Comparison of ENCODE assay signal across 27 cellular contexts in the genomic region with DNA sequence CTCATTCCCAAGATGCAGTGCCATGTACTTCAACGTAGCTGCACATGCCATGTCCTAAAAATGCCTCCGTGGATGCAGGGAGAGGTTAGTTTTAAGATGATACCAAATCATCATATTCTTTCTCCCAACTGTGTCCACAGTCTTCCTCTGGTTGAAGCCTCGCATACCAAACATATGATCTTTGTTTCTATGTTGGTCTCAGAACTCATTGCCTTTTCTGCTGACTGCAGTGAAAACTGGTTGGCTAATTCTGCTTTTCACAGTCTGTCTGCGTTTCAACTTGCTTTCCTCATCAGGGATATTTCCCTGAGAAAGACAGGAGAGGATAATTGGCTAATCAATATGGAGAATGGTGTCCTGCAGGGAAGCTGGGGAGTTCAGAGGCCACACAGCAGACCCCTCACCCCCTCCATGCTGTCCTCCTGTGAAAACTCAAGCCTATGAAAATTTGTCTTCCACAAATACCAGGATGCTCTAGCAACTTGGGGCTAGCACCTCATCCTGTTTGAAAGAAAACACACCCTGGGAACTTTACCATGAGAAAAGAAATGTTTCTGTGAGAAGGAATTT.
DNase-seq lines count a peak whose midpoint lies in the region; ATAC-seq, FAIRE-seq and TF ChIP-seq lines count a peak whose summit lies in the region.
"Had no signal": no experiment of that assay in that cellular context is flagged by ENCODE, and none has a peak within 500 bp of the region (broad histone marks: within the 10 kb centered on the region; RNA-seq: fewer than 3 reads in every experiment).

No MANE protein-coding gene starts in this region.

- in situ Hi-C loops in K562 (cut with MboI): no loop called here

- H3K9ac ChIP-seq in K562 (ENCODE audit: insufficient read depth in 1 of 2, low read depth in 2 of 2, low read length in 2 of 2): no peak overlapping the region

- H3K9me3 Mint-ChIP-seq in activated naive CD8-positive, alpha-beta T cell treated with anti-CD3 and anti-CD28 coated beads, Interleukin-2, amount 50 U/mL, for 24 hours: no peaks in the 10 kb centered on the region
- H3K9me3 Mint-ChIP-seq: activated B cell treated with CpG ODN at 0.5 μM for 24 hours; activated T-cell treated with anti-CD3 and anti-CD28 coated beads, Interleukin-2, amount 50 U/mL, for 72 hours; immature natural killer cell; naive B cell; stimulated activated naive B cell treated with anti-CD40 and anti-IgM and Interleukin-4, amounts not matched to agents 10 μg/mL and 1 μg/mL and 100 μg/mL, for 72 hours; T-cell had no signal

- TF ChIP-seq RAD21 in K562 (CRISPR knock-in tag; conservative IDR thresholded peaks at IDR 0.05 in 1 of 2, IDR thresholded peaks at IDR 0.05 in 1 of 2): no peak

- H3K36me3 ChIP-seq in K562 (ENCODE audit: control insufficient read depth, insufficient read depth, low read length): no peaks in the 10 kb centered on the region
- no peaks in the 10 kb centered on the region for H3K36me3 ChIP-seq in thyroid gland
- H3K36me3 ChIP-seq: gastroesophageal sphincter, left lung, upper lobe of left lung had no signal

- no TSS peak for BruUV-seq in K562 (replicated peaks; lab: Mats Ljungman, UMichigan)

- H3K4me1 Mint-ChIP-seq in activated naive CD8-positive, alpha-beta T cell treated with anti-CD3 and anti-CD28 coated beads, Interleukin-2, amount 50 U/mL, for 24 hours: no peaks in the 10 kb centered on the region
- H3K4me1 Mint-ChIP-seq: activated B cell treated with CpG ODN at 0.5 μM for 24 hours; naive B cell; stimulated activated naive B cell treated with anti-CD40 and anti-IgM and Interleukin-4, amounts not matched to agents 10 μg/mL and 1 μg/mL and 100 μg/mL, for 72 hours; T-cell had no signal

- H3K4me3 ChIP-seq in K562: no peak overlapping the region
- no peak overlapping the region for H3K4me3 ChIP-seq in thyroid gland (replicated peaks in 1 of 3)
- H3K4me3 ChIP-seq: gastroesophageal sphincter, left lung, upper lobe of left lung had no signal

- WGBS in K562 (ENCODE audit: insufficient coverage, low coverage, missing lambda C conversion rate): 2% methylated on average over 4 of the region's 4 CpGs
- WGBS in thyroid gland, 2 donors: 68 to 75% methylated on average over 4 of the region's 4 CpGs

- H2AFZ ChIP-seq in K562 (ENCODE audit: low read depth, low read length): no peak overlapping the region

- H3K27ac ChIP-seq in K562 (ENCODE audit: extremely low read depth, low read depth, low read length): no peak overlapping the region
- peak overlapping the region; percentile 75 to 97 (median 91) for H3K27ac ChIP-seq in thyroid gland
- H3K27ac ChIP-seq: gastroesophageal sphincter, left lung, upper lobe of left lung had no signal

- POLR2A ChIA-PET in K562 (lab: Yijun Ruan, JAX): no interaction called here

- H3K36me3 Mint-ChIP-seq in activated naive CD8-positive, alpha-beta T cell treated with anti-CD3 and anti-CD28 coated beads, Interleukin-2, amount 50 U/mL, for 24 hours (ENCODE audit: low read depth): no peaks in the 10 kb centered on the region
- H3K36me3 Mint-ChIP-seq: immature natural killer cell; naive B cell; stimulated activated naive B cell treated with anti-CD40 and anti-IgM and Interleukin-4, amounts not matched to agents 10 μg/mL and 1 μg/mL and 100 μg/mL, for 72 hours; T-cell had no signal

- H3K27me3 ChIP-seq in K562 (ENCODE audit: control insufficient read depth in 2 of 2, insufficient read depth in 2 of 2, low read length in 2 of 2) (peaks cover 0 to 21% of the 10 kb centered on the region in 2 experiments; a peak in 2 of 5 replicates), thyroid gland (no peaks in the 10 kb centered on the region)
- H3K27me3 ChIP-seq: left lung, upper lobe of left lung had no signal

- DNase-seq in activated CD8-positive, alpha-beta memory T cell treated with anti-CD3 and anti-CD28 coated beads for 24 hours: peak; percentile 11
- no peak for DNase-seq in activated CD8-positive, alpha-beta memory T cell treated with anti-CD3 and anti-CD28 coated beads, Interleukin-2, amount 50 U/mL, for 4 hours
- DNase-seq in K562 (ENCODE audit: extremely low read depth in 1 of 4, low spot score in 3 of 4) (no peak), islet precursor cell (peak; percentile 11), thyroid gland (no peak), cerebellar cortex (ENCODE audit: low spot score) (no peak), GM10266 (ENCODE audit: extremely low spot score) (no peak)
- no peak for DNase-seq in activated naive CD8-positive, alpha-beta T cell treated with anti-CD3 and anti-CD28 coated beads, Interleukin-2, amount 50 U/mL, for 24 hours
- DNase-seq: 8988T; activated B cell treated with CpG ODN at 0.5 μM for 24 hours; activated CD4-positive, alpha-beta T cell treated with anti-CD3 and anti-CD28 coated beads, Interleukin-2, amount 50 U/mL, for 1 hour; activated naive CD4-positive, alpha-beta T cell; activated T-cell treated with anti-CD3 and anti-CD28 coated beads, Interleukin-2, amount 50 U/mL, for 72 hours; DMS79; GDM1; immature natural killer cell; left lung; naive B cell; NCI-H1417 treated with DMSO at 0.1 percent for 48 hours; NCI-H2081 treated with DMSO at 0.1 percent for 48 hours; NCI-H2227 treated with DMSO at 0.1 percent for 48 hours; NCI-H526; stimulated activated naive B cell treated with anti-CD40 and anti-IgM and Interleukin-4, amounts not matched to agents 10 μg/mL and 1 μg/mL and 100 μg/mL, for 72 hours; substantia nigra; T-cell; upper lobe of left lung had no signal

- FAIRE-seq in K562 (lab: Jason Lieb, UNC): no peak

- ATAC-seq in K562: no peak
- no peak for ATAC-seq in activated naive CD8-positive, alpha-beta T cell treated with anti-CD3 and anti-CD28 coated beads, Interleukin-2, amount 50 U/mL, for 24 hours
- ATAC-seq: activated T-cell treated with anti-CD3 and anti-CD28 coated beads, Interleukin-2, amount 50 U/mL, for 72 hours; gastroesophageal sphincter; left lung; stimulated activated naive B cell treated with anti-CD40 and anti-IgM and Interleukin-4, amounts not matched to agents 10 μg/mL and 1 μg/mL and 100 μg/mL, for 72 hours; T-cell had no signal

- intact Hi-C loops in K562 (cut with micrococcal nuclease): no loop called here
- intact Hi-C loops in thyroid gland (cut with DNase I): no loop called here

- no peak for TF ChIP-seq EP300 in K562 (IDR thresholded peaks at IDR 0.05; ENCODE audit: low read length)

- no peaks in the 10 kb centered on the region for H4K20me1 ChIP-seq in K562 (replicated peaks; ENCODE audit: control insufficient read depth, insufficient read depth, low read length)

- no peak overlapping the region for H3K4me2 ChIP-seq in K562 (ENCODE audit: insufficient read depth, low read length)

- H3K27ac Mint-ChIP-seq in activated naive CD8-positive, alpha-beta T cell treated with anti-CD3 and anti-CD28 coated beads, Interleukin-2, amount 50 U/mL, for 24 hours: no peak overlapping the region
- H3K27ac Mint-ChIP-seq: activated B cell treated with CpG ODN at 0.5 μM for 24 hours; activated T-cell treated with anti-CD3 and anti-CD28 coated beads, Interleukin-2, amount 50 U/mL, for 72 hours; immature natural killer cell; naive B cell; stimulated activated naive B cell treated with anti-CD40 and anti-IgM and Interleukin-4, amounts not matched to agents 10 μg/mL and 1 μg/mL and 100 μg/mL, for 72 hours; T-cell had no signal

- no peaks in the 10 kb centered on the region for H3K4me1 ChIP-seq in K562 (replicated peaks in 1 of 2; ENCODE audit: control insufficient read depth in 2 of 2, insufficient read depth in 2 of 2, low read length in 2 of 2)
- H3K4me1 ChIP-seq in thyroid gland: peaks cover 19 to 20% of the 10 kb centered on the region in 2 donors
- H3K4me1 ChIP-seq: gastroesophageal sphincter, left lung, upper lobe of left lung had no signal

- no peaks in the 10 kb centered on the region for H3K79me2 ChIP-seq in K562 (ENCODE audit: control insufficient read depth, insufficient read depth, low read length)

- TF ChIP-seq CTCF in K562 (IDR thresholded peaks at IDR 0.05 in 2 of 3, conservative IDR thresholded peaks at IDR 0.05 in 1 of 3; ENCODE audit: insufficient read depth in 2 of 3, low read depth in 1 of 3, low read length in 3 of 3): no peak
- TF ChIP-seq CTCF in thyroid gland (IDR thresholded peaks at IDR 0.05): no peak
- TF ChIP-seq CTCF in GM10266 (IDR thresholded peaks at IDR 0.05; ENCODE audit: control insufficient read depth, insufficient read depth, low read depth, missing control alignments): no peak

- CTCF ChIA-PET in K562 (lab: Yijun Ruan, JAX; ENCODE audit: low intra/inter-chr PET ratio): no interaction called here

- no peak overlapping the region for H3K4me3 Mint-ChIP-seq in activated naive CD8-positive, alpha-beta T cell treated with anti-CD3 and anti-CD28 coated beads, Interleukin-2, amount 50 U/mL, for 24 hours
- H3K4me3 Mint-ChIP-seq: activated B cell treated with CpG ODN at 0.5 μM for 24 hours; activated T-cell treated with anti-CD3 and anti-CD28 coated beads, Interleukin-2, amount 50 U/mL, for 72 hours; immature natural killer cell; naive B cell; stimulated activated naive B cell treated with anti-CD40 and anti-IgM and Interleukin-4, amounts not matched to agents 10 μg/mL and 1 μg/mL and 100 μg/mL, for 72 hours; T-cell had no signal

- no peak for TF ChIP-seq POLR2A in K562 (conservative IDR thresholded peaks at IDR 0.05)
- no peak for TF ChIP-seq POLR2A in thyroid gland (IDR thresholded peaks at IDR 0.05)

- no peaks in the 10 kb centered on the region for H3K27me3 Mint-ChIP-seq in activated naive CD8-positive, alpha-beta T cell treated with anti-CD3 and anti-CD28 coated beads, Interleukin-2, amount 50 U/mL, for 24 hours
- H3K27me3 Mint-ChIP-seq: activated B cell treated with CpG ODN at 0.5 μM for 24 hours had no signal

- H3K9me3 ChIP-seq in K562 (replicated peaks; ENCODE audit: control insufficient read depth, insufficient read depth, low read depth, low read length): no peaks in the 10 kb centered on the region
- H3K9me3 ChIP-seq in thyroid gland: no peaks in the 10 kb centered on the region
- H3K9me3 ChIP-seq: gastroesophageal sphincter, left lung, upper lobe of left lung had no signal

- peaks cover 4% of the 10 kb centered on the region for H3K9me1 ChIP-seq in K562 (ENCODE audit: control insufficient read depth, insufficient read depth, low read length)

TF ChIP-seq in K562, 482 proteins besides CTCF, POLR2A, EP300 and RAD21 (continues in another document):
- TF ChIP-seq MAFG (tag; conservative IDR thresholded peaks at IDR 0.05) (0 out of 2 replicates have a peak, but pooled peaks have one; percentile 9), ELF4 (CRISPR knock-in tag; IDR thresholded peaks at IDR 0.05) (no peak), C11orf30 (IDR thresholded peaks at IDR 0.05; ENCODE audit: low read depth) (peak; percentile 13; the same call in 1 of the 2 replicates), ZNF764 (CRISPR knock-in tag; IDR thresholded peaks at IDR 0.05; ENCODE audit: low read depth) (no peak), RBBP5 (IDR thresholded peaks at IDR 0.05; ENCODE audit: borderline replicate concordance, insufficient read depth, low read length, poor library complexity, severe bottlenecking) (no peak), RBM14 (IDR thresholded peaks at IDR 0.05; ENCODE audit: borderline replicate concordance, insufficient read depth, low read depth, low read length) (no peak), ZNF316 (IDR thresholded peaks at IDR 0.05) (peak; percentile 40; the same call in 1 of the 2 replicates), ZNF551 (CRISPR knock-in tag; IDR thresholded peaks at IDR 0.05) (no peak)

Comparison
In these comparisons a context has a peak if more than half of its experiments do, and no peak if none do; other contexts are left out.
1. DNase-seq: peak in activated CD8-positive, alpha-beta memory T cell treated with anti-CD3 and anti-CD28 coated beads for 24 hours (single experiment) and islet precursor cell (single experiment); none in activated CD8-positive, alpha-beta memory T cell treated with anti-CD3 and anti-CD28 coated beads, Interleukin-2, amount 50 U/mL, for 4 hours (single experiment), K562 (0 of 4), thyroid gland (0 of 2), activated naive CD8-positive, alpha-beta T cell treated with anti-CD3 and anti-CD28 coated beads, Interleukin-2, amount 50 U/mL, for 24 hours (single experiment), cerebellar cortex (single experiment) and GM10266 (single experiment).